Comparison of ENCODE assay signal across 1 cellular context in genomic region chr3:47009225-47010049, GRCh38.
TF ChIP-seq lines count a peak whose summit lies in the region.

No MANE protein-coding gene starts in this region.

TF ChIP-seq in WTC11, 78 proteins besides CTCF, POLR2A, EP300 and RAD21 (continued from another document):
- TF ChIP-seq, protein P1, sequence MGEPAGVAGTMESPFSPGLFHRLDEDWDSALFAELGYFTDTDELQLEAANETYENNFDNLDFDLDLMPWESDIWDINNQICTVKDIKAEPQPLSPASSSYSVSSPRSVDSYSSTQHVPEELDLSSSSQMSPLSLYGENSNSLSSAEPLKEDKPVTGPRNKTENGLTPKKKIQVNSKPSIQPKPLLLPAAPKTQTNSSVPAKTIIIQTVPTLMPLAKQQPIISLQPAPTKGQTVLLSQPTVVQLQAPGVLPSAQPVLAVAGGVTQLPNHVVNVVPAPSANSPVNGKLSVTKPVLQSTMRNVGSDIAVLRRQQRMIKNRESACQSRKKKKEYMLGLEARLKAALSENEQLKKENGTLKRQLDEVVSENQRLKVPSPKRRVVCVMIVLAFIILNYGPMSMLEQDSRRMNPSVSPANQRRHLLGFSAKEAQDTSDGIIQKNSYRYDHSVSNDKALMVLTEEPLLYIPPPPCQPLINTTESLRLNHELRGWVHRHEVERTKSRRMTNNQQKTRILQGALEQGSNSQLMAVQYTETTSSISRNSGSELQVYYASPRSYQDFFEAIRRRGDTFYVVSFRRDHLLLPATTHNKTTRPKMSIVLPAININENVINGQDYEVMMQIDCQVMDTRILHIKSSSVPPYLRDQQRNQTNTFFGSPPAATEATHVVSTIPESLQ (CRISPR knock-in tag; IDR thresholded peaks at IDR 0.05) = no peak
- no peak for TF ChIP-seq USF1 (CRISPR knock-in tag; IDR thresholded peaks at IDR 0.05)
- no peak for TF ChIP-seq GRHL2 (CRISPR knock-in tag; IDR thresholded peaks at IDR 0.05; ENCODE audit: insufficient replicate concordance, severe bottlenecking)
- peak; percentile 69; the same call in 1 of the 2 replicates for TF ChIP-seq CREM (CRISPR knock-in tag; IDR thresholded peaks at IDR 0.05)
- TF ChIP-seq JAZF1 (CRISPR knock-in tag; IDR thresholded peaks at IDR 0.05) = no peak
- TF ChIP-seq OVOL2 (CRISPR knock-in tag; IDR thresholded peaks at IDR 0.05; ENCODE audit: borderline replicate concordance) = no peak
- TF ChIP-seq FOXJ3 (CRISPR knock-in tag; IDR thresholded peaks at IDR 0.05; ENCODE audit: borderline replicate concordance) = no peak
